In genomic region chr11:1890856-1891830, GRCh38 we compare ENCODE assay signal across 16 cellular contexts. TPM values are rescaled to one million over a fixed set of nuclear protein-coding genes. Genes with fewer than 3 reads are reported as not detected.
DNase-seq lines count a peak whose midpoint lies in the region; ATAC-seq, FAIRE-seq and TF ChIP-seq lines count a peak whose summit lies in the region.
"Had no signal": no experiment of that assay in that cellular context is flagged by ENCODE, and none has a peak within 500 bp of the region (broad histone marks: within the 10 kb centered on the region; RNA-seq: fewer than 3 reads in every experiment).

No MANE protein-coding gene starts in this region.

- DNase-seq in GM12892 (ENCODE audit: insufficient read length) (peak; percentile 32), RWPE2 (ENCODE audit: low spot score) (peak; percentile 46), heart left ventricle (peak in 3 of 5 donors; percentile 28 to 62 (median 28)), sigmoid colon (peak; percentile 66), brain microvascular endothelial cell (no peak), middle frontal gyrus (ENCODE audit: extremely low spot score, low spot score) (no peak)
- DNase-seq: activated gamma-delta T cell treated with Interleukin-2 at 50 U/mL for 16 hours, DMS79, head of caudate nucleus, KBM-7, midbrain, NCI-H2171 treated with DMSO at 0.1 percent for 48 hours, PC-9 had no signal

- H3K27ac ChIP-seq in RWPE2 (ENCODE audit: poor library complexity, severe bottlenecking) (no peak overlapping the region), heart left ventricle (peak overlapping the region in 3 of 12 donors; percentile 3 to 68 (median 19)), sigmoid colon (no peak overlapping the region), brain microvascular endothelial cell (no peak overlapping the region)
- H3K27ac ChIP-seq: PC-9 had no signal

- TF ChIP-seq CTCF in RWPE2 (IDR thresholded peaks at IDR 0.05; ENCODE audit: poor library complexity, severe bottlenecking) = no peak
- no peak for TF ChIP-seq CTCF in heart left ventricle (IDR thresholded peaks at IDR 0.05)
- no peak for TF ChIP-seq CTCF in sigmoid colon (IDR thresholded peaks at IDR 0.05)
- TF ChIP-seq CTCF in brain microvascular endothelial cell (IDR thresholded peaks at IDR 0.05; ENCODE audit: low read depth, low read length, missing control alignments) = no peak

- ATAC-seq in RWPE2 (ENCODE audit: low read depth) = no peak
- peak in 3 of 4 donors; percentile 6 to 9 (median 7) for ATAC-seq in heart left ventricle
- no peak for ATAC-seq in HG03354 (IDR thresholded peaks at IDR 0.05; ENCODE audit: poor library complexity, severe bottlenecking, unreplicated experiment)
- ATAC-seq in HG02759 (IDR thresholded peaks at IDR 0.05; ENCODE audit: unreplicated experiment) = no peak

- H3K36me3 ChIP-seq in RWPE2 (ENCODE audit: low read depth) (no peaks in the 10 kb centered on the region), heart left ventricle (peaks cover 0 to 35% (median 21%) of the 10 kb centered on the region in 9 donors), sigmoid colon (no peaks in the 10 kb centered on the region), brain microvascular endothelial cell (replicated peaks) (no peaks in the 10 kb centered on the region)

- H3K27me3 ChIP-seq in RWPE2 (ENCODE audit: insufficient read depth, poor library complexity, severe bottlenecking) (no peaks in the 10 kb centered on the region), heart left ventricle (no peaks in the 10 kb centered on the region), sigmoid colon (no peaks in the 10 kb centered on the region), brain microvascular endothelial cell (replicated peaks) (no peaks in the 10 kb centered on the region)

- intact Hi-C loops in heart left ventricle (cut with DNase I) (loop anchor here in 1 of 10 donors (5.0 to 10.0 kb wide), 2 partner anchors 54 kb away; partner anchors contain the start of genes MRPL23 and TNNI2), sigmoid colon (cut with DNase I) (no loop called here)

- 84 to 87% (median 86%) methylated on average over 15 to 34 of the region's 34 CpGs for WGBS in heart left ventricle, 4 donors
- WGBS in sigmoid colon, 2 donors = 63 to 79% methylated on average over 34 of the region's 34 CpGs

- H3K9me3 ChIP-seq in RWPE2 (ENCODE audit: severe bottlenecking) (no peaks in the 10 kb centered on the region), heart left ventricle (no peaks in the 10 kb centered on the region), sigmoid colon (no peaks in the 10 kb centered on the region)

- in situ Hi-C loops in brain microvascular endothelial cell (cut with HindIII; ENCODE audit: low pct_ligation_motif_present, low sequenced_read_pairs) = no loop called here

- TF ChIP-seq EP300 in sigmoid colon (IDR thresholded peaks at IDR 0.05) = no peak

- no peaks in the 10 kb centered on the region for H3K4me1 ChIP-seq in RWPE2 (ENCODE audit: insufficient read depth, poor library complexity, severe bottlenecking)
- peaks cover 0 to 32% (median 0%) of the 10 kb centered on the region in 12 donors for H3K4me1 ChIP-seq in heart left ventricle
- no peaks in the 10 kb centered on the region for H3K4me1 ChIP-seq in sigmoid colon

- TF ChIP-seq POLR2A in GM12892 (IDR thresholded peaks at IDR 0.05; ENCODE audit: low read depth, low read length) = peak; percentile 40
- no peak for TF ChIP-seq POLR2A in heart left ventricle (IDR thresholded peaks at IDR 0.05)
- no peak for TF ChIP-seq POLR2A in sigmoid colon (IDR thresholded peaks at IDR 0.05)

- no peak for FAIRE-seq in GM12892 (lab: Jason Lieb, UNC)

- H3K4me3 ChIP-seq in RWPE2 (ENCODE audit: severe bottlenecking) (no peak overlapping the region), heart left ventricle (no peak overlapping the region), sigmoid colon (no peak overlapping the region), brain microvascular endothelial cell (ENCODE audit: low read depth, low read length) (no peak overlapping the region)
- H3K4me3 ChIP-seq: PC-9, smooth muscle cell had no signal

RNA-seq across cellular contexts. Expression of gene PRR33, which starts 0.6 kb away (rescaled TPM):
- polyA plus RNA-seq in GM12892 (2012; ENCODE audit: missing spikeins) = 2.0 TPM
- total RNA-seq in heart left ventricle (1 to 10 TPM in 8 of 9 donors, under 1 TPM in 1; 0.81 to 5.1 (median 2.4) TPM), sigmoid colon (not detected)
- polyA plus RNA-seq in heart left ventricle (1 to 10 TPM in 1 of 2 donors, under 1 TPM in 1; 0.08 to 4.6 TPM), sigmoid colon (under 1 TPM in 1 of 3 donors, not detected in 2; 0.13 TPM)
- total RNA-seq: PC-9, smooth muscle cell had no signal
- polyA plus RNA-seq: smooth muscle cell had no signal

RNA-seq across cellular contexts. Expression of gene TNNT3, which starts 28.4 kb away (rescaled TPM):
- 0.74 TPM for polyA plus RNA-seq in GM12892 (2012; ENCODE audit: missing spikeins)
- 10 to 100 TPM; 17.1 to 84.5 (median 49.0) TPM for total RNA-seq in heart left ventricle
- polyA plus RNA-seq in heart left ventricle = 10 to 100 TPM; 40.8 to 45.5 TPM
- 10 to 100 TPM in 1 of 4 donors, 1 to 10 TPM in 2, not detected in 1; 4.3 to 17.2 (median 4.4) TPM for total RNA-seq in sigmoid colon
- polyA plus RNA-seq in sigmoid colon = 1 to 10 TPM; 1.2 to 8.4 (median 2.3) TPM
- total RNA-seq: PC-9 had no signal

RNA-seq across cellular contexts. Expression of gene LSP1, which starts 38.3 kb away (rescaled TPM):
- 302 TPM for polyA plus RNA-seq in GM12892 (2012; ENCODE audit: missing spikeins)
- 10 to 100 TPM; 11.4 to 86.8 (median 16.4) TPM for total RNA-seq in heart left ventricle
- polyA plus RNA-seq in heart left ventricle = 10 to 100 TPM; 10.0 to 20.6 TPM
- 10 to 100 TPM in 2 of 4 donors, 1 to 10 TPM in 2; 8.7 to 32.7 (median 12.4) TPM for total RNA-seq in sigmoid colon
- polyA plus RNA-seq in sigmoid colon = 10 to 100 TPM; 46.0 to 80.2 (median 55.9) TPM

RNA-seq across cellular contexts. Expression of gene TNNI2, which starts 52.4 kb away (rescaled TPM):
- 0.76 TPM for polyA plus RNA-seq in GM12892 (2012; ENCODE audit: missing spikeins)
- total RNA-seq in heart left ventricle (1 to 10 TPM in 1 of 9 donors, under 1 TPM in 1, not detected in 7; 0.72 to 3.3 TPM), sigmoid colon (not detected)
- polyA plus RNA-seq in heart left ventricle (under 1 TPM in 1 of 2 donors, not detected in 1; 0.22 TPM), sigmoid colon (1 to 10 TPM in 2 of 3 donors, not detected in 1; 1.7 to 2.4 TPM)

RNA-seq across cellular contexts. Expression of gene MRPL23, which starts 56.0 kb away (rescaled TPM):
- 68.8 TPM for polyA plus RNA-seq in GM12892 (2012; ENCODE audit: missing spikeins)
- total RNA-seq in heart left ventricle (100 to 1,000 TPM in 2 of 9 donors, 10 to 100 TPM in 7; 44.0 to 183 (median 76.1) TPM), sigmoid colon (100 to 1,000 TPM in 1 of 4 donors, 10 to 100 TPM in 3; 61.2 to 132 (median 73.3) TPM)
- polyA plus RNA-seq in heart left ventricle (100 to 1,000 TPM; 141 to 183 TPM), sigmoid colon (100 to 1,000 TPM in 2 of 3 donors, 10 to 100 TPM in 1; 63.3 to 189 (median 132) TPM)

Comparison
In these comparisons a context has a peak if more than half of its experiments do, and no peak if none do; other contexts are left out.
1. DNase-seq: peak in GM12892 (single experiment), RWPE2 (single experiment), heart left ventricle (3 of 5) and sigmoid colon (single experiment); none in brain microvascular endothelial cell (single experiment) and middle frontal gyrus (single experiment).
2. ATAC-seq: peak in heart left ventricle (3 of 4); none in RWPE2 (single experiment), HG03354 (single experiment) and HG02759 (single experiment).